In genomic region chr4:145939241-145939640, GRCh38 we compare ENCODE assay signal across 1 cellular context.
TF ChIP-seq lines count a peak whose summit lies in the region.

No MANE protein-coding gene starts in this region.

TF ChIP-seq in H1, 55 proteins besides CTCF, POLR2A, EP300 and RAD21 (continued from another document):
- no peak for TF ChIP-seq USF2 (IDR thresholded peaks at IDR 0.05; ENCODE audit: low read length)
- no peak for TF ChIP-seq FOSL1 (IDR thresholded peaks at IDR 0.05; ENCODE audit: insufficient read depth, low read depth, low read length)
- no peak for TF ChIP-seq RNF2 (IDR thresholded peaks at IDR 0.05; ENCODE audit: borderline replicate concordance, low read depth, low read length, missing control alignments, poor library complexity, severe bottlenecking)
- TF ChIP-seq KDM4A (IDR thresholded peaks at IDR 0.05; ENCODE audit: low read depth, low read length, severe bottlenecking) = no peak
- no peak for TF ChIP-seq CTBP2 (IDR thresholded peaks at IDR 0.05; ENCODE audit: borderline replicate concordance, insufficient read depth, insufficient read length, low read length)
